In the genomic region with DNA sequence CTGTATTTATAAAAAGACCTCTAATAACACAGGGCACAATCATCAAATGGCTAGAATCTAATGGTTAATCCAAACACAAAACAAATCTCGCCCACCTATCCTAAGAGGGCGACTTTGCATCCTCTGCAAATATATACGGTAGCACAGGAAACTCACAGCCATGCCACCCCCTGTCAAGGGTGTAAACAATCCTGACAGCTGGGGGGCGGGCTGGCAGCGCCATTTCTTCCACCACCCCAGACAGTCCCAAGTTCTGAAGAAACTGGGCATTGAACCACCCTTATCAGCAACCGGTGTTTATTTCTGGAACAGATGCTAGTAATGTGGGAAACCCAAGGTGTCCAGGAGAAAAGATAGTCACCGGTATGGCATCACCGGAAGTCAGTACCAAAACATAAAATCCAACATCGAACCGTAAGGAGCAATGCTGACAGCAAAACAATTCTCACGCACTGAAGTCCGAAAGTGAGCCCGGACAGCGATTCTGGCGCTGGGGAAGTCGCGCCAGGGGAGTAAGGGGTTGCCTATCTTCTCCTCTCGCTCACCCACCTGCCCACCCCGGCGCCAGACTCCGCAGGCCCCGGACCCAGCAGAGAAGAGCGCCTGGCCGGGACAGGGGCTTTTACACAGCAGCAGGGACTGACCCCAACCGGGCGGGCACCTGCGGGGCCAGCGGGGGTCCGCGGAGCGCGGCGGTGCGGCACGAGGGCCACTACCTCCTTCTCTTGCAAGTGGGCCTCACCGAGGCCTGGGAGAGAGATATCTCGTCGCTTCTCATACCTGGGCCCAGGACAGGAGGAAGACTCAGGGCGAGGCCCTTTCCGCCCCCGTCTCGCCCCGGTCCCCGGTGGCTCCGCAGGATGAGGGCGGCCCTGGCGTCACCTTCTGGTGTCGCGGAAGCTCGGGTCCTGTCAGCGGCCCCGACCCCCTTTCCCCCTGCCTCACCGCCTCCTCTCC, we compare ENCODE assay signal across 7 cellular contexts. TPM values are rescaled to one million over a fixed set of nuclear protein-coding genes. Genes with fewer than 3 reads are reported as not detected.
DNase-seq lines count a peak whose midpoint lies in the region; ATAC-seq and TF ChIP-seq lines count a peak whose summit lies in the region.

No MANE protein-coding gene starts in this region.

- no peaks in the 10 kb centered on the region for H3K9me3 ChIP-seq in neural progenitor cell (ENCODE audit: low read depth)

- H3K36me3 ChIP-seq in neural progenitor cell: peaks cover under 1% of the 10 kb centered on the region

- H2AFZ ChIP-seq in neural progenitor cell (replicated peaks): peak overlapping the region; percentile 94

- peaks cover 33% of the 10 kb centered on the region for H3K27me3 ChIP-seq in neural progenitor cell

- peaks cover 26% of the 10 kb centered on the region for H3K27me3 Mint-ChIP-seq in activated T-helper 1 cell treated with anti-CD3 and anti-CD28 coated beads, Interleukin-12 subunit alpha, Interleukin-12 subunit beta, Interleukin-2, Interleukin-4 antibody, amounts not matched to agents 30 ng/mL and 10 ng/mL and 1 ng/mL, durations not matched to agents 14 hours and 24 hours and 36 hours (ENCODE audit: insufficient read depth)
- H3K27me3 Mint-ChIP-seq in neural progenitor cell (ENCODE audit: insufficient read depth, low read depth): peaks cover 3% of the 10 kb centered on the region

- DNase-seq in GM13976 (ENCODE audit: low spot score) (peak; percentile 38), NCI-H1105 (lab: John Stamatoyannopoulos, UW) (peak; percentile 44), fibroblast of villous mesenchyme (ENCODE audit: low read depth) (peak; percentile 20), neural progenitor cell (ENCODE audit: low spot score) (peak; percentile 58)
- DNase-seq in activated T-helper 1 cell treated with anti-CD3 and anti-CD28 coated beads, Interleukin-12 subunit alpha, Interleukin-12 subunit beta, Interleukin-2, Interleukin-4 antibody, amounts not matched to agents 30 ng/mL and 10 ng/mL and 1 ng/mL, durations not matched to agents 14 hours and 24 hours and 36 hours (ENCODE audit: low spot score): peak; percentile 14

- peaks cover 19% of the 10 kb centered on the region for H3K4me1 ChIP-seq in neural progenitor cell

- H3K27ac ChIP-seq in neural progenitor cell: no peak overlapping the region

- no peak for TF ChIP-seq CTCF in GM13976 (IDR thresholded peaks at IDR 0.05; ENCODE audit: borderline replicate concordance, control extremely low read depth, extremely low read depth, insufficient read depth, missing control alignments)
- TF ChIP-seq CTCF in fibroblast of villous mesenchyme (IDR thresholded peaks at IDR 0.05; ENCODE audit: insufficient read depth, low read depth, low read length): no peak
- no peak for TF ChIP-seq CTCF in neural progenitor cell (IDR thresholded peaks at IDR 0.05)

- H3K4me3 Mint-ChIP-seq in activated T-helper 1 cell treated with anti-CD3 and anti-CD28 coated beads, Interleukin-12 subunit alpha, Interleukin-12 subunit beta, Interleukin-2, Interleukin-4 antibody, amounts not matched to agents 30 ng/mL and 10 ng/mL and 1 ng/mL, durations not matched to agents 14 hours and 24 hours and 36 hours: peak overlapping the region; percentile 94
- peak overlapping the region; percentile 97 for H3K4me3 Mint-ChIP-seq in neural progenitor cell

- peaks cover 37% of the 10 kb centered on the region for H3K4me1 Mint-ChIP-seq in activated T-helper 1 cell treated with anti-CD3 and anti-CD28 coated beads, Interleukin-12 subunit alpha, Interleukin-12 subunit beta, Interleukin-2, Interleukin-4 antibody, amounts not matched to agents 30 ng/mL and 10 ng/mL and 1 ng/mL, durations not matched to agents 14 hours and 24 hours and 36 hours (ENCODE audit: low read depth)
- peaks cover 20% of the 10 kb centered on the region for H3K4me1 Mint-ChIP-seq in neural progenitor cell

- peak overlapping the region; percentile 75 for H3K4me2 ChIP-seq in neural progenitor cell

- H3K9ac ChIP-seq in neural progenitor cell: peak overlapping the region; percentile 38

- H3F3A ChIP-seq in neural progenitor cell (ENCODE audit: low read depth): peaks cover 12% of the 10 kb centered on the region

- peak; percentile 37 for ATAC-seq in HG02588 (IDR thresholded peaks at IDR 0.05; ENCODE audit: unreplicated experiment)
- no peak for ATAC-seq in GM21367 (IDR thresholded peaks at IDR 0.05; ENCODE audit: unreplicated experiment)

- peak overlapping the region; percentile 97 for H3K4me3 ChIP-seq in fibroblast of villous mesenchyme (ENCODE audit: low read depth, low read length)
- H3K4me3 ChIP-seq in neural progenitor cell: peak overlapping the region; percentile 84

- no peaks in the 10 kb centered on the region for H3K9me3 Mint-ChIP-seq in activated T-helper 1 cell treated with anti-CD3 and anti-CD28 coated beads, Interleukin-12 subunit alpha, Interleukin-12 subunit beta, Interleukin-2, Interleukin-4 antibody, amounts not matched to agents 30 ng/mL and 10 ng/mL and 1 ng/mL, durations not matched to agents 14 hours and 24 hours and 36 hours
- no peaks in the 10 kb centered on the region for H3K9me3 Mint-ChIP-seq in neural progenitor cell

- H3K36me3 Mint-ChIP-seq in activated T-helper 1 cell treated with anti-CD3 and anti-CD28 coated beads, Interleukin-12 subunit alpha, Interleukin-12 subunit beta, Interleukin-2, Interleukin-4 antibody, amounts not matched to agents 30 ng/mL and 10 ng/mL and 1 ng/mL, durations not matched to agents 14 hours and 24 hours and 36 hours (ENCODE audit: low read depth): peaks cover 13% of the 10 kb centered on the region
- H3K36me3 Mint-ChIP-seq in neural progenitor cell: peaks cover 2% of the 10 kb centered on the region

- peaks cover 20% of the 10 kb centered on the region for H3K79me2 ChIP-seq in neural progenitor cell (ENCODE audit: low read depth)

- H3K27ac Mint-ChIP-seq in activated T-helper 1 cell treated with anti-CD3 and anti-CD28 coated beads, Interleukin-12 subunit alpha, Interleukin-12 subunit beta, Interleukin-2, Interleukin-4 antibody, amounts not matched to agents 30 ng/mL and 10 ng/mL and 1 ng/mL, durations not matched to agents 14 hours and 24 hours and 36 hours: peak overlapping the region; percentile 91
- H3K27ac Mint-ChIP-seq in neural progenitor cell: no peak overlapping the region

- in situ Hi-C loops in GM13976 (cut with MboI; ENCODE audit: low sequenced_read_pairs, unreplicated experiment): no loop called here

- H4K20me1 ChIP-seq in neural progenitor cell (ENCODE audit: low read depth): peaks cover 24% of the 10 kb centered on the region

- intact Hi-C loops in activated T-helper 1 cell treated with anti-CD3 and anti-CD28 coated beads, Interleukin-12 subunit alpha, Interleukin-12 subunit beta, Interleukin-2, Interleukin-4 antibody, amounts not matched to agents 30 ng/mL and 10 ng/mL and 1 ng/mL, durations not matched to agents 14 hours and 24 hours and 36 hours (cut with micrococcal nuclease): loop anchor here (1.0 to 5.0 kb wide), 7 partner anchors 37 to 665 kb away; partner anchors contain the start of genes C11orf91, CAT, CD59 and HIPK3

RNA-seq across cellular contexts. Expression of gene FBXO3, which starts 0.6 kb away (rescaled TPM):
- total RNA-seq in activated T-helper 1 cell treated with anti-CD3 and anti-CD28 coated beads, Interleukin-12 subunit alpha, Interleukin-12 subunit beta, Interleukin-2, Interleukin-4 antibody, amounts not matched to agents 30 ng/mL and 10 ng/mL and 1 ng/mL, durations not matched to agents 14 hours and 24 hours and 36 hours: 18.6 and 24.3 TPM in 2 replicates
- total RNA-seq in fibroblast of villous mesenchyme: 16.8 and 30.7 TPM in 2 replicates
- 40.2 and 61.0 TPM in 2 replicates for total RNA-seq in neural progenitor cell (ENCODE audit: low replicate concordance)

RNA-seq across cellular contexts. Expression of gene CD59, which starts 37.5 kb away (rescaled TPM):
- total RNA-seq in activated T-helper 1 cell treated with anti-CD3 and anti-CD28 coated beads, Interleukin-12 subunit alpha, Interleukin-12 subunit beta, Interleukin-2, Interleukin-4 antibody, amounts not matched to agents 30 ng/mL and 10 ng/mL and 1 ng/mL, durations not matched to agents 14 hours and 24 hours and 36 hours: 140 and 143 TPM in 2 replicates
- total RNA-seq in fibroblast of villous mesenchyme (206 and 279 TPM in 2 replicates), neural progenitor cell (ENCODE audit: low replicate concordance) (42.8 and 74.7 TPM in 2 replicates)
